ENCODE assay signal across 1 cellular context in the genomic region with DNA sequence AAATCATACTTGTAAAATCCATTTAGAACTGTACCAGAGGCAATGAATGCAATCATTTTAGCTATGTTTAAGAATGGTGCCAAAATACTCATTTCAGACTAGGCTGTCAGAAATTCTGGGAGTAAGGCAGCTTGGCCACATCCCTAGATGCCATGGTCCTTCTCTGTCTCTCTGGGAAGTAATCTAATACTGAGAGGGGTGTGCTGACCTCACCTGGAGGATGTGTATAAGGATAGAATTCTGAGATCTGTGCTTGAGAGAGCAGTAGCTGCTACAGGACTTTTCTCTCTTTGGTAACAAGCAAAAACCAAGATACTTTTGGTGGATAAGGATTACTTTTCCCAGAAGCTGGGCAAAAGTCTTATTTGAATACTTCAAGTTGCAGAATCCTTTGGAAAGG.
TF ChIP-seq lines count a peak whose summit lies in the region.

No MANE protein-coding gene starts in this region.

TF ChIP-seq in WTC11, 78 proteins besides CTCF, POLR2A, EP300 and RAD21:
- no peak for TF ChIP-seq ATF6 (CRISPR knock-in tag; IDR thresholded peaks at IDR 0.05)
- TF ChIP-seq OVOL2 (CRISPR knock-in tag; IDR thresholded peaks at IDR 0.05; ENCODE audit: borderline replicate concordance) = no peak
TF ChIP-seq in WTC11: peak in this region for 0.
